In the genomic region with DNA sequence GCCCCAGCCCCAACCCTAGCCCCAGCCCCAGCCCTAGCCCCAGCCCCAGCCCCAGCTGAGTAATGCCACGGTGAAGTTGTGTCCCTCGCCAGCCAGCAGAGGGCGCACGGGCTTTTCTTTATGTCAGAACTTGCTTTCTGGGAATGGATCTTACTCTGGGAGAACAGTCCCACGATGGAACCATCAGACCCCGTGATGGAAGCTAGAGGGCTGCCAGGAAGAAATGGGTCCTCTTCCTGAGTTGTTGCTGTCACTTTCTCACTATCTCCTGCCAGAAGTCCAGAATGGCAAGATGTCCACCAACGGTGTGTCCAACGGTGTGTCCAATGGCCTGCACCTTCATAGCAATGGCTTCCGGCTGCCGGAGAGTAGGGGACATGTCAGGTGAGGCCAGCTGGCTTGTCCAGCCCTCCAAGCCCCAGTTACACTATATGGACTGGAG, we compare ENCODE assay signal across 8 cellular contexts. TPM values are rescaled to one million over a fixed set of nuclear protein-coding genes. Genes with fewer than 3 reads are reported as not detected.
DNase-seq lines count a peak whose midpoint lies in the region; ATAC-seq, FAIRE-seq and TF ChIP-seq lines count a peak whose summit lies in the region.

No MANE protein-coding gene starts in this region.

- H3K4me3 ChIP-seq in K562 (no peak overlapping the region), spleen (no peak overlapping the region)

- no peak overlapping the region for H3K27ac ChIP-seq in VCaP
- H3K27ac ChIP-seq in K562 (ENCODE audit: extremely low read depth, low read depth, low read length) = no peak overlapping the region
- H3K27ac ChIP-seq in spleen = peak overlapping the region in 2 of 8 donors; percentile 17 to 73

- ATAC-seq in K562 (peak; percentile 89), GM19035 (IDR thresholded peaks at IDR 0.05; ENCODE audit: unreplicated experiment) (no peak), HG03460 (IDR thresholded peaks at IDR 0.05; ENCODE audit: unreplicated experiment) (no peak)

- peaks cover 3% of the 10 kb centered on the region for H3K9me1 ChIP-seq in K562 (ENCODE audit: control insufficient read depth, insufficient read depth, low read length)

- H3K9me3 ChIP-seq in K562 (replicated peaks; ENCODE audit: control insufficient read depth, insufficient read depth, low read depth, low read length) = no peaks in the 10 kb centered on the region
- no peaks in the 10 kb centered on the region for H3K9me3 ChIP-seq in spleen

- H3K79me2 ChIP-seq in K562 (ENCODE audit: control insufficient read depth, insufficient read depth, low read length) = no peaks in the 10 kb centered on the region

- BruUV-seq in K562 (replicated peaks; lab: Mats Ljungman, UMichigan) = no TSS peak

- intact Hi-C loops in K562 (cut with micrococcal nuclease) = loop anchor here (5.0 kb wide), 3 partner anchors 249 to 366 kb away; no protein-coding TSS in a partner anchor
- intact Hi-C loops in spleen (cut with DNase I; ENCODE audit: low total_unique reads) = no loop called here

- peak overlapping the region; percentile 47; the same call in 1 of the 2 replicates for H2AFZ ChIP-seq in K562 (ENCODE audit: low read depth, low read length)

- peak; percentile 88 for FAIRE-seq in K562 (lab: Jason Lieb, UNC)

- CTCF ChIA-PET in K562 (lab: Yijun Ruan, JAX; ENCODE audit: low intra/inter-chr PET ratio) = interaction anchor here (0.6 to 2.6 kb wide), 7 partner anchors 76 to 251 kb away, joined by 3 to 16 read pairs (median 3); no protein-coding TSS in a partner anchor

- no peak for TF ChIP-seq POLR2A in K562 (conservative IDR thresholded peaks at IDR 0.05)
- no peak for TF ChIP-seq POLR2A in spleen (IDR thresholded peaks at IDR 0.05)

- peak in 1 of 2 experiments; percentile 68; a peak in 2 of 4 replicates for TF ChIP-seq RAD21 in K562 (CRISPR knock-in tag; conservative IDR thresholded peaks at IDR 0.05 in 1 of 2, IDR thresholded peaks at IDR 0.05 in 1 of 2)

- in situ Hi-C loops in K562 (cut with MboI) = no loop called here

- peak; percentile 13 for DNase-seq in DMS79 (lab: John Stamatoyannopoulos, UW)
- peak; percentile 43 for DNase-seq in LoVo (ENCODE audit: low spot score)
- peak; percentile 73 to 81 (median 76) for DNase-seq in K562 (ENCODE audit: extremely low read depth in 1 of 4, low spot score in 3 of 4)
- peak; percentile 79 for DNase-seq in iPS-NIHi7 (ENCODE audit: extremely low spot score)
- DNase-seq in spleen = peak; percentile 90

- H3K9ac ChIP-seq in K562 (ENCODE audit: insufficient read depth in 1 of 2, low read depth in 2 of 2, low read length in 2 of 2) = no peak overlapping the region

- peaks cover 7% of the 10 kb centered on the region; the same call in 1 of the 2 replicates for H4K20me1 ChIP-seq in K562 (replicated peaks; ENCODE audit: control insufficient read depth, insufficient read depth, low read length)

- H3K4me1 ChIP-seq in K562 (replicated peaks in 1 of 2; ENCODE audit: control insufficient read depth in 2 of 2, insufficient read depth in 2 of 2, low read length in 2 of 2) = peaks cover 0 to 7% of the 10 kb centered on the region in 2 experiments; a peak in 2 of 5 replicates
- peaks cover 7 to 39% (median 19%) of the 10 kb centered on the region in 6 donors for H3K4me1 ChIP-seq in spleen

- no peak overlapping the region for H3K4me2 ChIP-seq in K562 (ENCODE audit: insufficient read depth, low read length)

- 39% methylated on average over 10 of the region's 10 CpGs for WGBS in K562 (ENCODE audit: insufficient coverage, low coverage, missing lambda C conversion rate)
- 37 to 42% (median 40%) methylated on average over 10 of the region's 10 CpGs for WGBS in spleen, 5 donors

- no peaks in the 10 kb centered on the region for H3K27me3 ChIP-seq in K562 (ENCODE audit: control insufficient read depth in 2 of 2, insufficient read depth in 2 of 2, low read length in 2 of 2)
- H3K27me3 ChIP-seq in spleen (replicated peaks in 1 of 7) = no peaks in the 10 kb centered on the region

- TF ChIP-seq CTCF in VCaP (conservative IDR thresholded peaks at IDR 0.05) = peak; percentile 79
- TF ChIP-seq CTCF in K562 (IDR thresholded peaks at IDR 0.05 in 2 of 3, conservative IDR thresholded peaks at IDR 0.05 in 1 of 3; ENCODE audit: insufficient read depth in 2 of 3, low read depth in 1 of 3, low read length in 3 of 3) = peak; percentile 77 to 82 (median 80)
- peak in 8 of 11 experiments; percentile 26 to 81 (median 63) for TF ChIP-seq CTCF in spleen (IDR thresholded peaks at IDR 0.05 in 8 of 11, conservative IDR thresholded peaks at IDR 0.05 in 3 of 11)

- POLR2A ChIA-PET in K562 (lab: Yijun Ruan, JAX) = interaction anchor here (0.5 to 2.0 kb wide), 11 partner anchors 10 to 270 kb away, joined by 3 to 9 read pairs (median 3); a partner anchor contains a TSS

- H3K36me3 ChIP-seq in K562 (ENCODE audit: control insufficient read depth, insufficient read depth, low read length) (peaks cover 50% of the 10 kb centered on the region; the same call in 2 of the 3 replicates), spleen (peaks cover 0 to 99% (median 85%) of the 10 kb centered on the region in 6 donors)

- TF ChIP-seq EP300 in K562 (IDR thresholded peaks at IDR 0.05; ENCODE audit: low read length) = no peak

TF ChIP-seq in K562, 482 proteins besides CTCF, POLR2A, EP300 and RAD21 (continues in another document):
- 0 out of 2 replicates have a peak, but pooled peaks have one; percentile 18 for TF ChIP-seq RB1 (IDR thresholded peaks at IDR 0.05; ENCODE audit: low read depth)

RNA-seq across cellular contexts. Expression of a gene that starts 25.2 kb away (rescaled TPM):
- total RNA-seq in K562 (2011; cell fraction: chromatin; rRNA removed; ENCODE audit: low replicate concordance) = 41.9 and 115 TPM in 2 replicates
- total RNA-seq in K562 (2011; cell fraction: nucleolus; rRNA removed) = 97.1 and 98.7 TPM in 2 replicates
- total RNA-seq in K562 (2011; cell fraction: nucleoplasm; rRNA removed) = 77.9 and 90.1 TPM in 2 replicates
- total RNA-seq in K562 (2014; rRNA removed) (36.0 and 43.6 TPM in 2 replicates), K562 (2014; rRNA removed; fragmentation: Illumina TruSeq; extraction: Trizol) (10.6 and 15.9 TPM in 2 replicates), K562 (2015; rRNA removed; fragmentation: Illumina TruSeq; extraction: Trizol) (32.4 and 32.8 TPM in 2 replicates), K562 (2021) (42.5 and 46.9 TPM in 2 replicates), spleen (10 to 100 TPM; 25.4 to 33.2 (median 31.6) TPM)
- polyA plus RNA-seq in K562 (2011; rRNA removed) (32.2 and 51.8 TPM in 2 replicates), K562 (2014; fragmentation: Illumina TruSeq; extraction: Trizol) (48.0 and 57.0 TPM in 2 replicates), K562 (2014; fragmentation: Nextera tagmentation; extraction: Ambion mirVana) (10 to 100 TPM in 1 of 2 experiments, 1 to 10 TPM in 1; 6.9 to 14.4 TPM), K562 (2014; rRNA removed) (42.4 and 43.5 TPM in 2 replicates), spleen (10 to 100 TPM; 31.4 to 38.9 (median 34.1) TPM)
- 53.0 and 80.5 TPM in 2 replicates for polyA plus RNA-seq in K562 (2011; cell fraction: cytosol; rRNA removed)
- 111 and 157 TPM in 2 replicates for polyA plus RNA-seq in K562 (2011; cell fraction: nucleus; rRNA removed)
- polyA plus RNA-seq in K562 (2012) = 43.9 and 66.2 TPM in 2 replicates
- polyA minus RNA-seq in K562 (2011; rRNA and poly(A)+ RNA removed) = 21.8 and 30.9 TPM in 2 replicates
- 26.1 and 32.0 TPM in 2 replicates for polyA minus RNA-seq in K562 (2011; cell fraction: cytosol; rRNA and poly(A)+ RNA removed)
- 24.6 and 35.5 TPM in 2 replicates for polyA minus RNA-seq in K562 (2011; cell fraction: nucleus; rRNA and poly(A)+ RNA removed)

RNA-seq across cellular contexts. Expression of a gene that starts 45.0 kb away (rescaled TPM):
- 18.4 and 69.1 TPM in 2 replicates for total RNA-seq in K562 (2011; cell fraction: chromatin; rRNA removed; ENCODE audit: low replicate concordance)
- 29.5 and 45.5 TPM in 2 replicates for total RNA-seq in K562 (2011; cell fraction: nucleolus; rRNA removed)
- 21.0 and 26.5 TPM in 2 replicates for total RNA-seq in K562 (2011; cell fraction: nucleoplasm; rRNA removed)
- total RNA-seq in K562 (2014; rRNA removed) (3.9 and 4.7 TPM in 2 replicates), K562 (2014; rRNA removed; fragmentation: Illumina TruSeq; extraction: Trizol) (0.55 and 0.57 TPM in 2 replicates), K562 (2015; rRNA removed; fragmentation: Illumina TruSeq; extraction: Trizol) (1.7 and 2.2 TPM in 2 replicates), K562 (2021) (6.0 and 9.3 TPM in 2 replicates), spleen (10 to 100 TPM; 54.9 to 97.0 (median 63.2) TPM)
- polyA plus RNA-seq in K562 (2011; rRNA removed) (3.8 and 12.3 TPM in 2 replicates), K562 (2014; fragmentation: Illumina TruSeq; extraction: Trizol) (0.91 and 1.9 TPM in 2 replicates), K562 (2014; fragmentation: Nextera tagmentation; extraction: Ambion mirVana) (under 1 TPM; 0.04 to 0.27 TPM), K562 (2014; rRNA removed) (5.9 and 8.6 TPM in 2 replicates), spleen (100 to 1,000 TPM; 111 to 208 (median 159) TPM)
- polyA plus RNA-seq in K562 (2011; cell fraction: cytosol; rRNA removed) = 8.4 and 14.7 TPM in 2 replicates
- polyA plus RNA-seq in K562 (2011; cell fraction: nucleus; rRNA removed) = 114 and 120 TPM in 2 replicates
- polyA plus RNA-seq in K562 (2012) = 7.0 and 32.0 TPM in 2 replicates
- 3.0 and 6.4 TPM in 2 replicates for polyA minus RNA-seq in K562 (2011; rRNA and poly(A)+ RNA removed)
- polyA minus RNA-seq in K562 (2011; cell fraction: cytosol; rRNA and poly(A)+ RNA removed) = 4.6 and 14.3 TPM in 2 replicates
- 14.7 and 18.1 TPM in 2 replicates for polyA minus RNA-seq in K562 (2011; cell fraction: nucleus; rRNA and poly(A)+ RNA removed)

Comparison
In these comparisons a context has a peak if more than half of its experiments do, and no peak if none do; other contexts are left out.
1. DNase-seq: peak in every context shown above with its lines; median percentile 90 in spleen; 79 in iPS-NIHi7; 76 in K562; 43 in LoVo; 13 in DMS79.